17 cellular contexts compared by ENCODE assay signal in the genomic region with DNA sequence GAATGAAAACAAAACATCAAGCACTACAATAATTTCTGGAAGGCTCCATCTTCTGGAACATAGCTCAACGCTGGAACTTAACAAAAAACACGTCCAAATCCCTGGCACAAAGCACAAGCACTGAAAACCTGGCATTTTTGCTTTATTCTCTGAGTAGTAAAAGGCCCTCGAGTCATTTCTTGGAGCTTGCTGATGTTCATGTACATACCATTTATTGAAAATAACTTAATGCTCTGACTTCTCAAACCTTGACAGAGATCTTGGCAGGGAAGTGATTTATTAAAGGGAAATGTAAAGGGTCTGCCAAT.
DNase-seq lines count a peak whose midpoint lies in the region; ATAC-seq and TF ChIP-seq lines count a peak whose summit lies in the region.
"Had no signal": no experiment of that assay in that cellular context is flagged by ENCODE, and none has a peak within 500 bp of the region (broad histone marks: within the 10 kb centered on the region; RNA-seq: fewer than 3 reads in every experiment).

No MANE protein-coding gene starts in this region.

- TF ChIP-seq EP300 in upper lobe of left lung (IDR thresholded peaks at IDR 0.05): no peak

- H3K27me3 Mint-ChIP-seq in T-helper 17 cell: no peaks in the 10 kb centered on the region
- H3K27me3 Mint-ChIP-seq: central memory CD8-positive, alpha-beta T cell; type B pancreatic cell had no signal

- no peaks in the 10 kb centered on the region for H3K36me3 Mint-ChIP-seq in T-helper 17 cell (ENCODE audit: low read depth)

- ATAC-seq in T-helper 17 cell: no peak
- no peak for ATAC-seq in upper lobe of left lung (ENCODE audit: low FRiP score in 2 of 2)

- no peak overlapping the region for H3K18ac ChIP-seq in mesenchymal stem cell (ENCODE audit: low read depth in 1 of 2, low read length in 2 of 2)

- H2BK120ac ChIP-seq in mesenchymal stem cell (ENCODE audit: low read depth, low read length): peak overlapping the region; percentile 11

- no peak overlapping the region for H3K4me3 Mint-ChIP-seq in T-helper 17 cell
- H3K4me3 Mint-ChIP-seq: central memory CD8-positive, alpha-beta T cell; type B pancreatic cell had no signal

- no peak overlapping the region for H3K23ac ChIP-seq in mesenchymal stem cell (ENCODE audit: low read length in 2 of 2)

- H2AFZ ChIP-seq in mesenchymal stem cell (ENCODE audit: low read depth, low read length): no peak overlapping the region
- H2AFZ ChIP-seq: hepatocyte had no signal

- TF ChIP-seq CTCF in left ventricle myocardium inferior (IDR thresholded peaks at IDR 0.05; ENCODE audit: borderline replicate concordance): no peak
- TF ChIP-seq CTCF in upper lobe of left lung (IDR thresholded peaks at IDR 0.05): no peak

- H3K9me3 ChIP-seq in left ventricle myocardium inferior (replicated peaks): no peaks in the 10 kb centered on the region
- H3K9me3 ChIP-seq in T-helper 17 cell (ENCODE audit: control insufficient read depth, low read length, poor library complexity, severe bottlenecking): no peaks in the 10 kb centered on the region
- H3K9me3 ChIP-seq in mesenchymal stem cell (ENCODE audit: control insufficient read depth, low read length): no peaks in the 10 kb centered on the region
- no peaks in the 10 kb centered on the region for H3K9me3 ChIP-seq in upper lobe of left lung

- H2AK5ac ChIP-seq in mesenchymal stem cell (ENCODE audit: low read length, severe bottlenecking): no peak overlapping the region

- H2BK12ac ChIP-seq in mesenchymal stem cell (ENCODE audit: low read length in 2 of 2): no peak overlapping the region

- H3K36me3 ChIP-seq in left ventricle myocardium inferior: peaks cover 27% of the 10 kb centered on the region
- no peaks in the 10 kb centered on the region for H3K36me3 ChIP-seq in mesenchymal stem cell (ENCODE audit: control insufficient read depth in 1 of 2, insufficient read depth in 2 of 2, low read depth in 1 of 2, low read length in 2 of 2)
- peaks cover 0 to 20% (median 1%) of the 10 kb centered on the region in 4 donors for H3K36me3 ChIP-seq in upper lobe of left lung

- peaks cover 43% of the 10 kb centered on the region for H3K4me1 Mint-ChIP-seq in T-helper 17 cell

- intact Hi-C loops in left ventricle myocardium inferior (cut with micrococcal nuclease): loop anchor here (2.0 kb wide), 1 partner anchor 23 kb away; no protein-coding TSS in a partner anchor
- intact Hi-C loops in cardiac septum (cut with DNase I): no loop called here

- DNase-seq in left ventricle myocardium inferior: no peak
- DNase-seq in cardiac septum (ENCODE audit: low spot score): no peak
- no peak for DNase-seq in T-helper 17 cell
- no peak for DNase-seq in mesenchymal stem cell
- DNase-seq in upper lobe of left lung: no peak
- no peak for DNase-seq in GM19240 (ENCODE audit: insufficient read length, low spot score)
- DNase-seq in NCI-H1930 (lab: John Stamatoyannopoulos, UW): no peak
- DNase-seq in NCI-H446 (lab: John Stamatoyannopoulos, UW): no peak
- DNase-seq: activated CD4-positive, alpha-beta T cell treated with anti-CD3 and anti-CD28 coated beads, Interleukin-2, amount 50 U/mL, for 4 hours; DMS53; NCI-H187; NCI-H748 treated with DMSO at 0.1 percent for 48 hours; T1000 had no signal

- peak overlapping the region; percentile 56 for H3K27ac Mint-ChIP-seq in T-helper 17 cell
- H3K27ac Mint-ChIP-seq: type B pancreatic cell had no signal

- H3K9ac ChIP-seq in mesenchymal stem cell (ENCODE audit: low read length): no peak overlapping the region

- H3K79me1 ChIP-seq in mesenchymal stem cell (replicated peaks; ENCODE audit: low read length, poor library complexity, severe bottlenecking): no peaks in the 10 kb centered on the region

- H4K8ac ChIP-seq in mesenchymal stem cell (ENCODE audit: low read length): no peak overlapping the region

- no peak overlapping the region for H4K91ac ChIP-seq in mesenchymal stem cell (ENCODE audit: low read length)

- H3K27me3 ChIP-seq in left ventricle myocardium inferior (ENCODE audit: low read depth): no peaks in the 10 kb centered on the region
- no peaks in the 10 kb centered on the region for H3K27me3 ChIP-seq in mesenchymal stem cell (ENCODE audit: control insufficient read depth in 1 of 2, insufficient read depth in 1 of 2, low read length in 2 of 2)
- H3K27me3 ChIP-seq in upper lobe of left lung: no peaks in the 10 kb centered on the region
- H3K27me3 ChIP-seq: hepatocyte had no signal

- H3K14ac ChIP-seq in mesenchymal stem cell (ENCODE audit: low read length in 2 of 2): no peak overlapping the region

- no peak overlapping the region for H2BK15ac ChIP-seq in mesenchymal stem cell (ENCODE audit: low read depth, poor library complexity, severe bottlenecking)

- H3K4me2 ChIP-seq in mesenchymal stem cell (ENCODE audit: low read length, poor library complexity, severe bottlenecking): no peak overlapping the region
- H3K4me2 ChIP-seq: hepatocyte had no signal

- no peak overlapping the region for H2BK5ac ChIP-seq in mesenchymal stem cell (ENCODE audit: low read depth, low read length, poor library complexity, severe bottlenecking)

- no peak overlapping the region for H3K4me3 ChIP-seq in left ventricle myocardium inferior
- H3K4me3 ChIP-seq in mesenchymal stem cell (ENCODE audit: insufficient read depth in 1 of 2, low read depth in 1 of 2, low read length in 2 of 2): no peak overlapping the region
- H3K4me3 ChIP-seq in upper lobe of left lung: no peak overlapping the region
- H3K4me3 ChIP-seq: hepatocyte had no signal

- peak overlapping the region; percentile 56 for H3K27ac ChIP-seq in left ventricle myocardium inferior (replicated peaks)
- no peak overlapping the region for H3K27ac ChIP-seq in mesenchymal stem cell (ENCODE audit: low read length, poor library complexity, severe bottlenecking)
- H3K27ac ChIP-seq in upper lobe of left lung: peak overlapping the region; percentile 2 to 80 (median 62)
- H3K27ac ChIP-seq: epithelial cell of prostate, hepatocyte had no signal

- no peak overlapping the region for H3K4ac ChIP-seq in mesenchymal stem cell (ENCODE audit: low read depth in 1 of 2, low read length in 2 of 2)

- WGBS in mesenchymal stem cell: 96% methylated on average over 3 of the region's 3 CpGs
- 67 to 72% methylated on average over 3 of the region's 3 CpGs for WGBS in upper lobe of left lung, 2 donors

- H3K4me1 ChIP-seq in left ventricle myocardium inferior: peaks cover 14% of the 10 kb centered on the region
- peaks cover 2% of the 10 kb centered on the region for H3K4me1 ChIP-seq in mesenchymal stem cell (ENCODE audit: control insufficient read depth, insufficient read depth, low read depth, low read length)
- H3K4me1 ChIP-seq in upper lobe of left lung: peaks cover 14 to 41% (median 24%) of the 10 kb centered on the region in 4 donors

- no peak for TF ChIP-seq POLR2A in upper lobe of left lung (IDR thresholded peaks at IDR 0.05)
